In genomic region chr2:8680931-8681760, GRCh38 we compare ENCODE assay signal across 8 cellular contexts. TPM values are rescaled to one million over a fixed set of nuclear protein-coding genes. Genes with fewer than 3 reads are reported as not detected.
DNase-seq lines count a peak whose midpoint lies in the region; ATAC-seq and TF ChIP-seq lines count a peak whose summit lies in the region.

No MANE protein-coding gene starts in this region.

- CTCF ChIA-PET in T-cell (lab: Charles Lee), result interaction anchor here (0.6 to 2.0 kb wide), 9 partner anchors 12 to 1258 kb away, joined by 3 to 6 read pairs (median 3); no protein-coding TSS in a partner anchor

- DNase-seq in G401 (ENCODE audit: low spot score), result peak; percentile 70
- peak; percentile 69 for DNase-seq in NCI-H128 (lab: John Stamatoyannopoulos, UW; ENCODE audit: unreplicated experiment)
- DNase-seq in T-cell, result peak; percentile 30 to 78 (median 62)
- peak; percentile 54 to 90 (median 81) for DNase-seq in adrenal gland
- peak; percentile 91 for DNase-seq in right atrium auricular region (ENCODE audit: low spot score)
- DNase-seq in renal cortical epithelial cell (ENCODE audit: low read depth), result peak; percentile 75

- WGBS in adrenal gland, 4 donors, result 1% methylated on average over 28 to 29 of the region's 29 CpGs

- H3K27me3 Mint-ChIP-seq in T-cell, result peaks cover 17 to 18% of the 10 kb centered on the region in 2 donors

- TF ChIP-seq CTCF in adrenal gland (IDR thresholded peaks at IDR 0.05) (no peak), right atrium auricular region (IDR thresholded peaks at IDR 0.05) (no peak)

- intact Hi-C loops in adrenal gland (cut with DNase I), result loop anchor here in 1 of 2 donors (10.0 kb wide), 1 partner anchor 166 kb away; no protein-coding TSS in a partner anchor

- POLR2A ChIA-PET in T-cell (lab: Charles Lee), result interaction anchor here (0.5 to 2.4 kb wide), 20 partner anchors 17 to 1623 kb away, joined by 3 to 13 read pairs (median 4); no protein-coding TSS in a partner anchor

- in situ Hi-C loops in G401 (cut with HindIII; ENCODE audit: low sequenced_read_pairs), result no loop called here

- H3K4me1 Mint-ChIP-seq in T-cell, result peaks cover 46 to 60% (median 50%) of the 10 kb centered on the region in 3 donors

- H3K9me3 ChIP-seq in adrenal gland (replicated peaks in 1 of 3) (no peaks in the 10 kb centered on the region), right atrium auricular region (no peaks in the 10 kb centered on the region)

- H3K36me3 Mint-ChIP-seq in T-cell, result peaks cover 4% of the 10 kb centered on the region

- peak overlapping the region; percentile 78 to 92 for H3K27ac Mint-ChIP-seq in T-cell

- peaks cover 23 to 35% of the 10 kb centered on the region in 2 donors for H3K4me1 ChIP-seq in adrenal gland (replicated peaks in 1 of 2)
- peaks cover 0 to 55% of the 10 kb centered on the region in 2 donors for H3K4me1 ChIP-seq in right atrium auricular region

- H3K27me3 ChIP-seq in adrenal gland (no peaks in the 10 kb centered on the region), right atrium auricular region (no peaks in the 10 kb centered on the region)

- H3K27ac ChIP-seq in adrenal gland (peak overlapping the region; percentile 74 to 97 (median 95)), right atrium auricular region (peak overlapping the region; percentile 98)

- ATAC-seq in T-cell (replicated peaks in 1 of 4) (peak; percentile 12 to 16 (median 14)), HG03439 (IDR thresholded peaks at IDR 0.05; ENCODE audit: unreplicated experiment) (no peak), HG03025 (IDR thresholded peaks at IDR 0.05; ENCODE audit: low FRiP score, unreplicated experiment) (no peak)

- peak overlapping the region; percentile 92 to 99 (median 94) for H3K4me3 Mint-ChIP-seq in T-cell

- H3K4me3 ChIP-seq in adrenal gland (peak overlapping the region in 2 of 4 donors; percentile 32 to 70), right atrium auricular region (peak overlapping the region; percentile 48 to 71)

- H3K36me3 ChIP-seq in adrenal gland (replicated peaks in 1 of 2), result no peaks in the 10 kb centered on the region
- H3K36me3 ChIP-seq in right atrium auricular region, result no peaks in the 10 kb centered on the region

- TF ChIP-seq POLR2A in adrenal gland (IDR thresholded peaks at IDR 0.05), result peak in 1 of 2 donors; percentile 71

- no peaks in the 10 kb centered on the region for H3K9me3 Mint-ChIP-seq in T-cell

RNA-seq across cellular contexts. Expression of gene ID2, which starts 0.7 kb away (rescaled TPM):
- total RNA-seq in G401 (2014; rRNA removed; shearing (Covaris generic)), result 293 and 327 TPM in 2 replicates
- total RNA-seq in T-cell, result 100 to 1,000 TPM in 2 of 5 donors, 10 to 100 TPM in 3; 55.5 to 153 (median 71.1) TPM
- 100 to 1,000 TPM in 7 of 8 donors, 10 to 100 TPM in 1; 80.7 to 468 (median 244) TPM for total RNA-seq in adrenal gland
- polyA plus RNA-seq in adrenal gland, result 100 to 1,000 TPM in 1 of 3 donors, 10 to 100 TPM in 2; 93.0 to 127 (median 96.0) TPM
- total RNA-seq in right atrium auricular region, result 100 to 1,000 TPM; 213 to 421 TPM
- total RNA-seq in renal cortical epithelial cell, result 6.4 and 52.0 TPM in 2 replicates

Comparison
In these comparisons a context has a peak if more than half of its experiments do, and no peak if none do; other contexts are left out.
1. ATAC-seq: peak in T-cell (4 of 4); none in HG03439 (single experiment) and HG03025 (single experiment).
2. Peak in every context shown above with its lines, with median percentiles within 50 percentile points of each other: DNase-seq.